Comparison of ENCODE assay signal across 16 cellular contexts in genomic region chr11:91851908-91852307, GRCh38.
DNase-seq lines count a peak whose midpoint lies in the region; ATAC-seq, FAIRE-seq and TF ChIP-seq lines count a peak whose summit lies in the region.
"Had no signal": no experiment of that assay in that cellular context is flagged by ENCODE, and none has a peak within 500 bp of the region (broad histone marks: within the 10 kb centered on the region; RNA-seq: fewer than 3 reads in every experiment).

No MANE protein-coding gene starts in this region.

- H2BK12ac ChIP-seq in neuronal stem cell (ENCODE audit: low read length), result no peak overlapping the region

- in situ Hi-C loops in K562 (cut with MboI), result no loop called here

- no peak; the same call in 2 of the 3 replicates for ATAC-seq in GM23338
- no peak; the same call in 2 of the 3 replicates for ATAC-seq in K562
- no peak for ATAC-seq in GM21786 (IDR thresholded peaks at IDR 0.05; ENCODE audit: unreplicated experiment)

- H3K36me3 ChIP-seq in GM23338 (ENCODE audit: insufficient read depth) (no peaks in the 10 kb centered on the region), Loucy (ENCODE audit: insufficient read depth, low read length) (no peaks in the 10 kb centered on the region), K562 (ENCODE audit: control insufficient read depth, insufficient read depth, low read length) (no peaks in the 10 kb centered on the region), neuronal stem cell (replicated peaks in 1 of 2; ENCODE audit: control insufficient read depth in 2 of 2, insufficient read depth in 2 of 2, low read length in 2 of 2) (no peaks in the 10 kb centered on the region)

- no peaks in the 10 kb centered on the region for H3K27me3 Mint-ChIP-seq in GM23338 (ENCODE audit: insufficient read depth, low read depth, poor library complexity)
- H3K27me3 Mint-ChIP-seq: CD4-positive, alpha-beta memory T cell had no signal

- no peak overlapping the region for H3K14ac ChIP-seq in neuronal stem cell (ENCODE audit: low read length)

- H2BK15ac ChIP-seq in neuronal stem cell (ENCODE audit: low read length), result no peak overlapping the region

- H3K23ac ChIP-seq in neuronal stem cell (ENCODE audit: low read depth, low read length, poor library complexity), result no peak overlapping the region

- TF ChIP-seq CTCF in GM23338 (conservative IDR thresholded peaks at IDR 0.05; ENCODE audit: low read depth in 2 of 2), result no peak
- TF ChIP-seq CTCF in Loucy (conservative IDR thresholded peaks at IDR 0.05; ENCODE audit: low read length), result no peak
- no peak for TF ChIP-seq CTCF in K562 (IDR thresholded peaks at IDR 0.05 in 2 of 3, conservative IDR thresholded peaks at IDR 0.05 in 1 of 3; ENCODE audit: insufficient read depth in 2 of 3, low read depth in 1 of 3, low read length in 3 of 3)

- TF ChIP-seq RAD21 in K562 (CRISPR knock-in tag; conservative IDR thresholded peaks at IDR 0.05 in 1 of 2, IDR thresholded peaks at IDR 0.05 in 1 of 2), result no peak

- H4K20me1 ChIP-seq in GM23338 (replicated peaks; ENCODE audit: insufficient read depth), result no peaks in the 10 kb centered on the region
- no peaks in the 10 kb centered on the region for H4K20me1 ChIP-seq in Loucy (ENCODE audit: insufficient read depth, low read length, poor library complexity, severe bottlenecking)
- no peaks in the 10 kb centered on the region for H4K20me1 ChIP-seq in K562 (replicated peaks; ENCODE audit: control insufficient read depth, insufficient read depth, low read length)

- TF ChIP-seq POLR2A in K562 (conservative IDR thresholded peaks at IDR 0.05), result no peak

- no peak overlapping the region for H3K9ac ChIP-seq in Loucy (ENCODE audit: low read depth, low read length, poor library complexity, severe bottlenecking)
- no peak overlapping the region for H3K9ac ChIP-seq in K562 (ENCODE audit: insufficient read depth in 1 of 2, low read depth in 2 of 2, low read length in 2 of 2)
- H3K9ac ChIP-seq in neuronal stem cell (ENCODE audit: low read depth, low read length, poor library complexity), result no peak overlapping the region

- 28% methylated on average over 2 of the region's 2 CpGs for WGBS in K562 (ENCODE audit: insufficient coverage, low coverage, missing lambda C conversion rate)
- no CpG with 5 or more reads among the region's 2 CpGs for WGBS in neuronal stem cell (ENCODE audit: extremely low coverage in 2 of 2, insufficient read length in 2 of 2, insufficient replicate concordance in 1 of 2), 2 donors

- H3F3A ChIP-seq in GM23338 (replicated peaks; ENCODE audit: low read depth) (no peaks in the 10 kb centered on the region), Loucy (ENCODE audit: low read depth) (no peaks in the 10 kb centered on the region)

- no peak overlapping the region for H3K4ac ChIP-seq in neuronal stem cell (ENCODE audit: low read length)

- no peak overlapping the region for H2AK5ac ChIP-seq in neuronal stem cell (ENCODE audit: low read depth, low read length)

- H4K8ac ChIP-seq in neuronal stem cell (ENCODE audit: low read depth, low read length), result no peak overlapping the region

- no peaks in the 10 kb centered on the region for H3K4me1 ChIP-seq in GM23338 (ENCODE audit: insufficient read depth)
- H3K4me1 ChIP-seq in Loucy (ENCODE audit: insufficient read depth, low read length, poor library complexity, severe bottlenecking), result peaks cover 23% of the 10 kb centered on the region
- peaks cover 0 to 2% of the 10 kb centered on the region in 2 experiments; a peak in 1 of 5 replicates for H3K4me1 ChIP-seq in K562 (replicated peaks in 1 of 2; ENCODE audit: control insufficient read depth in 2 of 2, insufficient read depth in 2 of 2, low read length in 2 of 2)
- peaks cover 0 to 5% of the 10 kb centered on the region in 2 donors for H3K4me1 ChIP-seq in neuronal stem cell (ENCODE audit: control insufficient read depth in 2 of 2, insufficient read depth in 1 of 2, low read depth in 1 of 2, low read length in 2 of 2)

- H3K9me3 Mint-ChIP-seq in GM23338, result no peaks in the 10 kb centered on the region

- H3K4me2 ChIP-seq in GM23338 (no peak overlapping the region), Loucy (ENCODE audit: low read depth, low read length, poor library complexity, severe bottlenecking) (peak overlapping the region; percentile 40), K562 (ENCODE audit: insufficient read depth, low read length) (no peak overlapping the region), neuronal stem cell (ENCODE audit: insufficient read depth, low read length, poor library complexity, severe bottlenecking) (no peak overlapping the region)

- intact Hi-C loops in K562 (cut with micrococcal nuclease), result no loop called here

- no peak for FAIRE-seq in K562 (lab: Jason Lieb, UNC)
- FAIRE-seq: GM12891, GM18507 had no signal

- POLR2A ChIA-PET in K562 (lab: Yijun Ruan, JAX), result no interaction called here

- BruUV-seq in K562 (replicated peaks; lab: Mats Ljungman, UMichigan), result no TSS peak

- H3K4me3 Mint-ChIP-seq in GM23338, result no peak overlapping the region
- H3K4me3 Mint-ChIP-seq: CD4-positive, alpha-beta memory T cell had no signal

- no peak for TF ChIP-seq EP300 in K562 (IDR thresholded peaks at IDR 0.05; ENCODE audit: low read length)

- H3K9me2 ChIP-seq in GM23338 (ENCODE audit: insufficient read depth) (0 out of 2 replicates have a peak, but pooled peaks cover 5% of the 10 kb centered on the region), Loucy (replicated peaks; ENCODE audit: low read depth, low read length) (no peaks in the 10 kb centered on the region)

- no peaks in the 10 kb centered on the region for H3K9me1 ChIP-seq in K562 (ENCODE audit: control insufficient read depth, insufficient read depth, low read length)

- H3K18ac ChIP-seq in neuronal stem cell (ENCODE audit: low read length), result no peak overlapping the region

- CTCF ChIA-PET in K562 (lab: Yijun Ruan, JAX; ENCODE audit: low intra/inter-chr PET ratio), result no interaction called here

- H3K36me3 Mint-ChIP-seq in GM23338 (ENCODE audit: low read depth), result no peaks in the 10 kb centered on the region
- H3K36me3 Mint-ChIP-seq: CD4-positive, alpha-beta memory T cell had no signal

- H3K27ac ChIP-seq in GM23338 (ENCODE audit: low read depth) (no peak overlapping the region), K562 (ENCODE audit: extremely low read depth, low read depth, low read length) (no peak overlapping the region), neuronal stem cell (replicated peaks; ENCODE audit: low read length) (no peak overlapping the region)

- H2AFZ ChIP-seq in GM23338 (0 out of 2 replicates have a peak overlapping the region, but pooled peaks have one; percentile 49), Loucy (ENCODE audit: low read length) (peak overlapping the region; percentile 63), K562 (ENCODE audit: low read depth, low read length) (peak overlapping the region; percentile 64), neuronal stem cell (ENCODE audit: low read length) (peak overlapping the region; percentile 0)

- H3K27me3 ChIP-seq in GM23338 (ENCODE audit: insufficient read depth) (no peaks in the 10 kb centered on the region), Loucy (ENCODE audit: insufficient read depth, low read length, poor library complexity, severe bottlenecking) (no peaks in the 10 kb centered on the region), K562 (ENCODE audit: control insufficient read depth in 2 of 2, insufficient read depth in 2 of 2, low read length in 2 of 2) (no peaks in the 10 kb centered on the region), neuronal stem cell (ENCODE audit: control insufficient read depth in 3 of 3, insufficient read depth in 3 of 3, low read depth in 1 of 3, low read length in 3 of 3) (no peaks in the 10 kb centered on the region)

- H3K4me3 ChIP-seq in GM23338 (no peak overlapping the region), Loucy (ENCODE audit: low read length, poor library complexity, severe bottlenecking) (no peak overlapping the region), K562 (no peak overlapping the region), neuronal stem cell (ENCODE audit: low read length in 2 of 2) (no peak overlapping the region)

- H3K4me1 Mint-ChIP-seq in GM23338, result peaks cover 13% of the 10 kb centered on the region; the same call in 2 of the 3 replicates
- H3K4me1 Mint-ChIP-seq: CD4-positive, alpha-beta memory T cell had no signal

- H3K9me3 ChIP-seq in Loucy (ENCODE audit: insufficient read depth, low read depth, low read length) (no peaks in the 10 kb centered on the region), K562 (replicated peaks; ENCODE audit: control insufficient read depth, insufficient read depth, low read depth, low read length) (no peaks in the 10 kb centered on the region), neuronal stem cell (replicated peaks in 1 of 2; ENCODE audit: control insufficient read depth in 2 of 2, insufficient read depth in 1 of 2, low read depth in 1 of 2, low read length in 2 of 2) (no peaks in the 10 kb centered on the region)

- no peaks in the 10 kb centered on the region for H3K79me1 ChIP-seq in neuronal stem cell (ENCODE audit: low read depth, low read length)

- no peak overlapping the region for H4K91ac ChIP-seq in neuronal stem cell (ENCODE audit: low read depth, low read length, poor library complexity)

- H3K27ac Mint-ChIP-seq in GM23338, result peak overlapping the region; percentile 64; the same call in 1 of the 2 replicates

- DNase-seq in GM23338 (ENCODE audit: low spot score) (no peak), K562 (ENCODE audit: extremely low read depth in 1 of 4, low spot score in 3 of 4) (no peak), neuronal stem cell (ENCODE audit: low spot score) (no peak), HT-29 (ENCODE audit: low spot score) (no peak)
- DNase-seq: Calu3; CD4-positive, alpha-beta memory T cell; COR-L47; DMS53; DMS79 treated with DMSO at 0.1 percent for 48 hours; GOT3; H7; HCEC 1CT had no signal

- no peak overlapping the region for H2BK120ac ChIP-seq in neuronal stem cell (ENCODE audit: low read depth, low read length)

- no peak overlapping the region for H2BK5ac ChIP-seq in neuronal stem cell (ENCODE audit: low read length)

- H3K79me2 ChIP-seq in GM23338 (replicated peaks; ENCODE audit: insufficient read depth) (no peaks in the 10 kb centered on the region), Loucy (ENCODE audit: insufficient read depth, low read length) (no peaks in the 10 kb centered on the region), K562 (ENCODE audit: control insufficient read depth, insufficient read depth, low read length) (no peaks in the 10 kb centered on the region)

TF ChIP-seq in GM23338, 12 proteins besides CTCF, POLR2A, EP300 and RAD21 (continues in another document):
- TF ChIP-seq JUNB (IDR thresholded peaks at IDR 0.05; ENCODE audit: unreplicated experiment) (no peak), POLR2AphosphoS5 (IDR thresholded peaks at IDR 0.05; ENCODE audit: low read depth) (no peak)

TF ChIP-seq in K562, 482 proteins besides CTCF, POLR2A, EP300 and RAD21:
- TF ChIP-seq ZNF175 (CRISPR knock-in tag; IDR thresholded peaks at IDR 0.05; ENCODE audit: low read depth) (0 out of 2 replicates have a peak, but pooled peaks have one; percentile 50), ARID1B (IDR thresholded peaks at IDR 0.05) (no peak), SMAD4 (CRISPR knock-in tag; conservative IDR thresholded peaks at IDR 0.05) (0 out of 2 replicates have a peak, but pooled peaks have one; percentile 16)

Comparison
In these comparisons a context has a peak if more than half of its experiments do, and no peak if none do; other contexts are left out.
1. H2AFZ ChIP-seq: peak in every context shown above with its lines; median percentile 64 in K562; 63 in Loucy; 49 in GM23338; 0 in neuronal stem cell.